In the genomic region with DNA sequence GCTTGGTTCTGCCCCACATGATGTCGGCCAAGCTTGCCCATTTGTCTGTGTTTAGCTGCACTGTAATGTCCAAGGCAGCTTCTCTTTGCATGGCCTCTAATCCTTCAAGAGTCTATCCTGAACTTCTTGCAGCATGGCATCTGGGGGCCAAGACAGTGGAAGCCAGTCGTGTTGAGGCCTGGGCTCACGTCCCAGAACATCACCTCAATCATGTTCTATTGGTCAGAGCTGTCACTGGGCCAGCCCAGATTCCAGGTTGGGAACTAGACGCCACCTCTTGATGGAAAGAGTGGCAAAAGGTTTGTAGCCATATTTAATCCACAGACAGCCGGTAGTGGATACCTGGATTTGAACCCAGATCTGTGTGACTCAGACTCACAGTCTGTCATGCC, we compare ENCODE assay signal across 1 cellular context.
TF ChIP-seq lines count a peak whose summit lies in the region.

No MANE protein-coding gene starts in this region.

TF ChIP-seq in IMR-90, 13 proteins besides CTCF, POLR2A, EP300 and RAD21:
- no peak for TF ChIP-seq RCOR1 (IDR thresholded peaks at IDR 0.05; ENCODE audit: insufficient replicate concordance, low read length)
- no peak for TF ChIP-seq MAFK (IDR thresholded peaks at IDR 0.05; ENCODE audit: low read depth, low read length)
- no peak for TF ChIP-seq FOS (IDR thresholded peaks at IDR 0.05; ENCODE audit: low read depth, low read length)
- TF ChIP-seq, protein P1, sequence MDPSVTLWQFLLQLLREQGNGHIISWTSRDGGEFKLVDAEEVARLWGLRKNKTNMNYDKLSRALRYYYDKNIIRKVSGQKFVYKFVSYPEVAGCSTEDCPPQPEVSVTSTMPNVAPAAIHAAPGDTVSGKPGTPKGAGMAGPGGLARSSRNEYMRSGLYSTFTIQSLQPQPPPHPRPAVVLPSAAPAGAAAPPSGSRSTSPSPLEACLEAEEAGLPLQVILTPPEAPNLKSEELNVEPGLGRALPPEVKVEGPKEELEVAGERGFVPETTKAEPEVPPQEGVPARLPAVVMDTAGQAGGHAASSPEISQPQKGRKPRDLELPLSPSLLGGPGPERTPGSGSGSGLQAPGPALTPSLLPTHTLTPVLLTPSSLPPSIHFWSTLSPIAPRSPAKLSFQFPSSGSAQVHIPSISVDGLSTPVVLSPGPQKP (IDR thresholded peaks at IDR 0.05; ENCODE audit: borderline replicate concordance, low read depth, low read length), result no peak
- no peak for TF ChIP-seq RFX5 (IDR thresholded peaks at IDR 0.05; ENCODE audit: low read depth, low read length)
- TF ChIP-seq USF2 (IDR thresholded peaks at IDR 0.05; ENCODE audit: low read depth, low read length), result no peak
- no peak for TF ChIP-seq NFE2L2 (IDR thresholded peaks at IDR 0.05; ENCODE audit: low read depth, low read length)
- no peak for TF ChIP-seq CHD1 (IDR thresholded peaks at IDR 0.05; ENCODE audit: low read depth, low read length)
- no peak for TF ChIP-seq MXI1 (IDR thresholded peaks at IDR 0.05; ENCODE audit: borderline replicate concordance, low read depth, low read length)
- TF ChIP-seq BHLHE40 (IDR thresholded peaks at IDR 0.05; ENCODE audit: low read depth, low read length), result no peak
- TF ChIP-seq SMC3 (IDR thresholded peaks at IDR 0.05; ENCODE audit: low read depth, low read length), result no peak
TF ChIP-seq in IMR-90: peak in this region for 0.
